In the genomic region with DNA sequence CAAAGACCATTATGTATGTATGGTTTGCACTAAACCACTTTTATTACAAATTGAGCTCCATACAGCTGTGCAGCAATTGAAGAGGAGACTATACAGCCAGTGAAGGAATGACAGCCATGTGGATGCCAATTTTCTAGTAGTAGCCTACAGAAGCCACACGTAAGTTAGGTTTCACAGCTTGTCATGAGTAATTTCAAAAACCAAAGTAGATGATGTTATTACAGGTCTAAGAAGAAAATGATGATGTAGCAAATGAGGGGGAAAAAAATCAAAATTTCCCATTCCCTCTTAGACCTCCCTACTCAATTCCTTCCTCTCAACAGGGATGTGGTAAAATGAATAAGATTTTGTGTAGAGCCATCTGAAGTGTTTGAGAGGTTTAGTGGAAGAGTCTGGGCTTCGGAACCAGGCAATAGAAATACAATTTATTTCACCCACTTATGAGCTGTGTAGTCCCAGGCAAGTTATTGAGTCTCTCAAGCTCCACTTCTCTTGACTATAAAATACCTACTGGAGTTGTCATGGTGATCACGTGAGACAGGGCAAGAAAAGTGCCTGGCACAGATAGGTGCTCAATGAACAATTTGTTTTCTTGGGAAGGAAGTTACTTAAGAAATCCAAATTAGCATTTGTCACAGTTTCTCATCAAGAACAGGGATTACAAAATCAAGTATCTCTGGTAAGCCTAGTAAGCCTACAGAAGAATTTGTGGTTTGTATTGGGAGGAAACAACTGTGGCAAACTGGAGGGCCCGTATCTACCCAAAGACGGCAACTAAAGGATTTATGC, we compare ENCODE assay signal across 1 cellular context.
TF ChIP-seq lines count a peak whose summit lies in the region.

No MANE protein-coding gene starts in this region.

TF ChIP-seq in K562, 482 proteins besides CTCF, POLR2A, EP300 and RAD21 (continued from another document):
- TF ChIP-seq, protein P1, sequence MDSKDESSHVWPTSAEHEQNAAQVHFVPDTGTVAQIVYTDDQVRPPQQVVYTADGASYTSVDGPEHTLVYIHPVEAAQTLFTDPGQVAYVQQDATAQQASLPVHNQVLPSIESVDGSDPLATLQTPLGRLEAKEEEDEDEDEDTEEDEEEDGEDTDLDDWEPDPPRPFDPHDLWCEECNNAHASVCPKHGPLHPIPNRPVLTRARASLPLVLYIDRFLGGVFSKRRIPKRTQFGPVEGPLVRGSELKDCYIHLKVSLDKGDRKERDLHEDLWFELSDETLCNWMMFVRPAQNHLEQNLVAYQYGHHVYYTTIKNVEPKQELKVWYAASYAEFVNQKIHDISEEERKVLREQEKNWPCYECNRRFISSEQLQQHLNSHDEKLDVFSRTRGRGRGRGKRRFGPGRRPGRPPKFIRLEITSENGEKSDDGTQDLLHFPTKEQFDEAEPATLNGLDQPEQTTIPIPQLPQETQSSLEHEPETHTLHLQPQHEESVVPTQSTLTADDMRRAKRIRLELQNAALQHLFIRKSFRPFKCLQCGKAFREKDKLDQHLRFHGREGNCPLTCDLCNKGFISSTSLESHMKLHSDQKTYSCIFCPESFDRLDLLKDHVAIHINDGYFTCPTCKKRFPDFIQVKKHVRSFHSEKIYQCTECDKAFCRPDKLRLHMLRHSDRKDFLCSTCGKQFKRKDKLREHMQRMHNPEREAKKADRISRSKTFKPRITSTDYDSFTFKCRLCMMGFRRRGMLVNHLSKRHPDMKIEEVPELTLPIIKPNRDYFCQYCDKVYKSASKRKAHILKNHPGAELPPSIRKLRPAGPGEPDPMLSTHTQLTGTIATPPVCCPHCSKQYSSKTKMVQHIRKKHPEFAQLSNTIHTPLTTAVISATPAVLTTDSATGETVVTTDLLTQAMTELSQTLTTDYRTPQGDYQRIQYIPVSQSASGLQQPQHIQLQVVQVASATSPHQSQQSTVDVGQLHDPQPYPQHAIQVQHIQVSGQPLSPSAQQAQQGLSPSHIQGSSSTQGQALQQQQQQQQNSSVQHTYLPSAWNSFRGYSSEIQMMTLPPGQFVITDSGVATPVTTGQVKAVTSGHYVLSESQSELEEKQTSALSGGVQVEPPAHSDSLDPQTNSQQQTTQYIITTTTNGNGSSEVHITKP (IDR thresholded peaks at IDR 0.05; ENCODE audit: partially characterized antibody) = no peak
- TF ChIP-seq ZNF316 (IDR thresholded peaks at IDR 0.05) (peak; percentile 51; the same call in 1 of the 2 replicates), MAFF (IDR thresholded peaks at IDR 0.05; ENCODE audit: low read length) (0 out of 2 replicates have a peak, but pooled peaks have one; percentile 24), DEAF1 (CRISPR knock-in tag; IDR thresholded peaks at IDR 0.05) (no peak), HMGXB4 (CRISPR knock-in tag; IDR thresholded peaks at IDR 0.05) (no peak), CXXC5 (CRISPR knock-in tag; IDR thresholded peaks at IDR 0.05) (no peak), C11orf30 (IDR thresholded peaks at IDR 0.05; ENCODE audit: low read depth) (peak; percentile 30; the same call in 1 of the 2 replicates), HDAC6 (IDR thresholded peaks at IDR 0.05; ENCODE audit: low read depth, low read length) (no peak), HEY1 (CRISPR knock-in tag; IDR thresholded peaks at IDR 0.05; ENCODE audit: borderline replicate concordance) (no peak), MAFG (tag; conservative IDR thresholded peaks at IDR 0.05) (peak; percentile 28; the same call in 1 of the 2 replicates)
